12 cellular contexts compared by ENCODE assay signal in genomic region chr13:106490887-106491321, GRCh38.
DNase-seq lines count a peak whose midpoint lies in the region; ATAC-seq lines count a peak whose summit lies in the region.
"Had no signal": no experiment of that assay in that cellular context is flagged by ENCODE, and none has a peak within 500 bp of the region (broad histone marks: within the 10 kb centered on the region; RNA-seq: fewer than 3 reads in every experiment).

No MANE protein-coding gene starts in this region.

- H3K9ac ChIP-seq in stomach smooth muscle (ENCODE audit: low read length in 2 of 2): no peak overlapping the region

- no peaks in the 10 kb centered on the region for H3K9me3 Mint-ChIP-seq in activated naive CD4-positive, alpha-beta T cell treated with anti-CD3 and anti-CD28 coated beads, Interleukin-2, amount 10 ng/mL, durations not matched to agents 7 days and 5 days
- H3K9me3 Mint-ChIP-seq in central memory CD8-positive, alpha-beta T cell: no peaks in the 10 kb centered on the region
- H3K9me3 Mint-ChIP-seq in stimulated activated effector memory CD8-positive, alpha-beta T cell treated with anti-CD3 and anti-CD28 coated beads, Interleukin-12 subunit alpha, Interleukin-12 subunit beta, amount 100 ng/mL, for 72 hours: no peaks in the 10 kb centered on the region

- peaks cover 40% of the 10 kb centered on the region for H3K4me1 ChIP-seq in stomach smooth muscle (ENCODE audit: control insufficient read depth, insufficient read depth, low read length)
- H3K4me1 ChIP-seq: uterus had no signal

- H3K27ac ChIP-seq in stomach smooth muscle (ENCODE audit: low read length): peak overlapping the region; percentile 37
- H3K27ac ChIP-seq: coronary artery had no signal

- peaks cover 20 to 30% of the 10 kb centered on the region in 2 donors for H3K36me3 ChIP-seq in stomach smooth muscle (ENCODE audit: control insufficient read depth in 2 of 2, insufficient read depth in 2 of 2, low read length in 2 of 2)
- H3K36me3 ChIP-seq: uterus had no signal

- no peak overlapping the region for H3K4me3 Mint-ChIP-seq in activated naive CD4-positive, alpha-beta T cell treated with anti-CD3 and anti-CD28 coated beads, Interleukin-2, amount 10 ng/mL, durations not matched to agents 7 days and 5 days
- H3K4me3 Mint-ChIP-seq in central memory CD8-positive, alpha-beta T cell: peak overlapping the region; percentile 48
- H3K4me3 Mint-ChIP-seq in stimulated activated effector memory CD8-positive, alpha-beta T cell treated with anti-CD3 and anti-CD28 coated beads, Interleukin-12 subunit alpha, Interleukin-12 subunit beta, amount 100 ng/mL, for 72 hours: no peak overlapping the region

- H3K27me3 ChIP-seq in stomach smooth muscle (ENCODE audit: control insufficient read depth in 1 of 2, insufficient read depth in 2 of 2, low read length in 2 of 2): no peaks in the 10 kb centered on the region
- H3K27me3 ChIP-seq: uterus had no signal

- peaks cover 21% of the 10 kb centered on the region for H3K4me1 Mint-ChIP-seq in activated naive CD4-positive, alpha-beta T cell treated with anti-CD3 and anti-CD28 coated beads, Interleukin-2, amount 10 ng/mL, durations not matched to agents 7 days and 5 days
- H3K4me1 Mint-ChIP-seq in central memory CD8-positive, alpha-beta T cell: peaks cover 18% of the 10 kb centered on the region
- peaks cover 22% of the 10 kb centered on the region for H3K4me1 Mint-ChIP-seq in stimulated activated effector memory CD8-positive, alpha-beta T cell treated with anti-CD3 and anti-CD28 coated beads, Interleukin-12 subunit alpha, Interleukin-12 subunit beta, amount 100 ng/mL, for 72 hours

- H3K27ac Mint-ChIP-seq in activated naive CD4-positive, alpha-beta T cell treated with anti-CD3 and anti-CD28 coated beads, Interleukin-2, amount 10 ng/mL, durations not matched to agents 7 days and 5 days: no peak overlapping the region
- H3K27ac Mint-ChIP-seq in central memory CD8-positive, alpha-beta T cell (ENCODE audit: low read depth): no peak overlapping the region
- H3K27ac Mint-ChIP-seq in stimulated activated effector memory CD8-positive, alpha-beta T cell treated with anti-CD3 and anti-CD28 coated beads, Interleukin-12 subunit alpha, Interleukin-12 subunit beta, amount 100 ng/mL, for 72 hours: no peak overlapping the region

- ATAC-seq in HG03175 (IDR thresholded peaks at IDR 0.05; ENCODE audit: unreplicated experiment) (peak; percentile 27), GM21528 (IDR thresholded peaks at IDR 0.05; ENCODE audit: low FRiP score, unreplicated experiment) (no peak)
- ATAC-seq in central memory CD8-positive, alpha-beta T cell (replicated peaks; ENCODE audit: extremely low read depth, poor library complexity, severe bottlenecking): no peak
- ATAC-seq in stimulated activated effector memory CD8-positive, alpha-beta T cell treated with anti-CD3 and anti-CD28 coated beads, Interleukin-12 subunit alpha, Interleukin-12 subunit beta, amount 100 ng/mL, for 72 hours: no peak

- H3K9me3 ChIP-seq in stomach smooth muscle (ENCODE audit: control insufficient read depth in 2 of 2, low read length in 2 of 2): no peaks in the 10 kb centered on the region
- H3K9me3 ChIP-seq: uterus had no signal

- H3K4me3 ChIP-seq in stomach smooth muscle (ENCODE audit: low read length in 2 of 2): peak overlapping the region in 1 of 2 donors; percentile 40
- H3K4me3 ChIP-seq: coronary artery, lung, uterus had no signal

- DNase-seq in activated naive CD4-positive, alpha-beta T cell treated with Interleukin-2 at 50 U/mL for 16 hours: peak; percentile 5
- no peak for DNase-seq in activated naive CD4-positive, alpha-beta T cell treated with anti-CD3 and anti-CD28 coated beads, Interleukin-2, amount 10 ng/mL, durations not matched to agents 7 days and 5 days
- no peak for DNase-seq in central memory CD8-positive, alpha-beta T cell (ENCODE audit: low spot score in 2 of 2)
- no peak for DNase-seq in GF-D8 (lab: John Stamatoyannopoulos, UW)
- DNase-seq in stimulated activated effector memory CD8-positive, alpha-beta T cell treated with anti-CD3 and anti-CD28 coated beads, Interleukin-12 subunit alpha, Interleukin-12 subunit beta, amount 100 ng/mL, for 72 hours (ENCODE audit: low spot score in 2 of 2): no peak
- DNase-seq: NCI-H146, uterus had no signal

- H3K36me3 Mint-ChIP-seq in activated naive CD4-positive, alpha-beta T cell treated with anti-CD3 and anti-CD28 coated beads, Interleukin-2, amount 10 ng/mL, durations not matched to agents 7 days and 5 days: no peaks in the 10 kb centered on the region
- H3K36me3 Mint-ChIP-seq in central memory CD8-positive, alpha-beta T cell (ENCODE audit: insufficient read depth): no peaks in the 10 kb centered on the region
- no peaks in the 10 kb centered on the region for H3K36me3 Mint-ChIP-seq in stimulated activated effector memory CD8-positive, alpha-beta T cell treated with anti-CD3 and anti-CD28 coated beads, Interleukin-12 subunit alpha, Interleukin-12 subunit beta, amount 100 ng/mL, for 72 hours

- H3K27me3 Mint-ChIP-seq in activated naive CD4-positive, alpha-beta T cell treated with anti-CD3 and anti-CD28 coated beads, Interleukin-2, amount 10 ng/mL, durations not matched to agents 7 days and 5 days: peaks cover 55% of the 10 kb centered on the region
- H3K27me3 Mint-ChIP-seq in central memory CD8-positive, alpha-beta T cell: peaks cover 83% of the 10 kb centered on the region

- CTCF ChIA-PET in activated naive CD4-positive, alpha-beta T cell treated with anti-CD3 and anti-CD28 coated beads, Interleukin-2, amount 10 ng/mL, durations not matched to agents 7 days and 5 days (lab: Charles Lee): no interaction called here
